ENCODE assay signal across 8 cellular contexts in the genomic region with DNA sequence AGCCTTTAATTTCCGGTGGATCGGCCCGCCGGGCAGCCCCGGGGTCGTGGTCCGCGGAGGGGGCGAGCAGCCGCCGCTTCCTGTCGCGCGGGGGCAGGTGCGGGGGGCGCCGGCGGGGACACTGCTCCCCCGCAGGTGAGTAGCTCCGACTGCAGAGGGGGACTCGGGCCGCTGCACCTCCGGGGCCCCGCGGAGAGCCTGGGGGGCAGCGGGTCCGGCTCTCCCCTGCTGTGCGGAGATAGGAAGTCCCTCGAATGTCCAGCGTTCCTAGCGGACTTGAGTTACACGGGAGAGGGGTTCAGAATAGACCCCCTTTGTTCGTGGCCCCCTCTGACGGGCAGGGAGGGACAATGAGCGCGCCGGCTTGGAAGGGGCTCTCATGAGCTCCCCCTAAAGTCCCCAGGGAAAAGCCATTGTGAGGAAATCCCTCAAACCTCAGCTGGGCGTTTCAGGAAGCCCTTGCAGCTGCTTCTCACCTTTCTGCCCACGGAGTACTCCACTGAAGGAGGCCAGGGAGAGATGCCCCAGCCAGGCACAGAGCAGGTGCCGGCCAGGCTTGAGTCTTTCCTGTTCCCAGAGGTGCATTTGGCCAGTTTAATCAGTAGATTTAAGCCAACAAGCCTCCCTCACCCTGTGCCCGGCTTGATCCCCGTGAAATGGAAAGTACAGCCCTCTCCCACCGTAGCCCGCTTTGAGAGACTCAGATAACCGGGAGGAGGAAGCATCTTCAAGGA. TPM values are rescaled to one million over a fixed set of nuclear protein-coding genes. Genes with fewer than 3 reads are reported as not detected.
DNase-seq lines count a peak whose midpoint lies in the region; ATAC-seq, FAIRE-seq and TF ChIP-seq lines count a peak whose summit lies in the region.

No MANE protein-coding gene starts in this region.

- H3K4me2 ChIP-seq in BLaER1 = peak overlapping the region; percentile 100

- H3K9ac ChIP-seq in BLaER1 = no peak overlapping the region

- H3K27ac ChIP-seq in BLaER1 (no peak overlapping the region), SJCRH30 (peak overlapping the region; percentile 56), pancreas (peak overlapping the region in 2 of 4 donors; percentile 44)

- 3% methylated on average over 44 to 45 of the region's 45 CpGs for WGBS in pancreas, 2 donors

- H3K9me3 ChIP-seq in BLaER1 (no peaks in the 10 kb centered on the region), SJCRH30 (replicated peaks) (no peaks in the 10 kb centered on the region), pancreas (no peaks in the 10 kb centered on the region)

- peak; percentile 50 for DNase-seq in HEK293T (ENCODE audit: extremely low spot score)
- DNase-seq in SJCRH30 = peak; percentile 71 to 84
- DNase-seq in epithelial cell of esophagus (ENCODE audit: low read depth) = no peak
- peak in 1 of 6 donors; percentile 46 for DNase-seq in pancreas
- DNase-seq in NCI-H774 (lab: John Stamatoyannopoulos, UW) = no peak

- POLR2A ChIA-PET in HEK293T (lab: Yijun Ruan, JAX) = interaction anchor here (0.9 to 1.5 kb wide), 3 partner anchors 18 to 238 kb away, joined by 3 to 5 read pairs (median 4); a partner anchor contains a TSS

- H3K27me3 ChIP-seq in BLaER1 (peaks cover 93% of the 10 kb centered on the region), SJCRH30 (no peaks in the 10 kb centered on the region), pancreas (no peaks in the 10 kb centered on the region)

- CTCF ChIA-PET in HEK293T (lab: Yijun Ruan, JAX) = interaction anchor here (0.9 to 1.2 kb wide), 3 partner anchors 9 to 17 kb away, joined by 3 read pairs; no protein-coding TSS in a partner anchor

- H3K36me3 ChIP-seq in BLaER1 (no peaks in the 10 kb centered on the region), SJCRH30 (no peaks in the 10 kb centered on the region), pancreas (no peaks in the 10 kb centered on the region)

- intact Hi-C loops in pancreas (cut with DNase I) = no loop called here

- peak; percentile 14 to 35 (median 26) for ATAC-seq in pancreas
- ATAC-seq in HG03108 (IDR thresholded peaks at IDR 0.05; ENCODE audit: unreplicated experiment) = no peak
- ATAC-seq in GM19452 (IDR thresholded peaks at IDR 0.05; ENCODE audit: unreplicated experiment) = no peak

- no peak for FAIRE-seq in pancreas (lab: Jason Lieb, UNC)

- H3K4me1 ChIP-seq in BLaER1 = peaks cover 63% of the 10 kb centered on the region
- peaks cover 14% of the 10 kb centered on the region; the same call in 1 of the 2 replicates for H3K4me1 ChIP-seq in SJCRH30
- peaks cover 0 to 9% (median 3%) of the 10 kb centered on the region in 3 donors for H3K4me1 ChIP-seq in pancreas

- TF ChIP-seq CTCF in epithelial cell of esophagus (IDR thresholded peaks at IDR 0.05; ENCODE audit: insufficient read depth, low read depth, low read length, missing control alignments) = no peak
- TF ChIP-seq CTCF in pancreas (IDR thresholded peaks at IDR 0.05) = no peak

- peaks cover 87% of the 10 kb centered on the region for H4K20me1 ChIP-seq in BLaER1

- H3K4me3 ChIP-seq in BLaER1 (peak overlapping the region; percentile 64), SJCRH30 (peak overlapping the region; percentile 74), epithelial cell of esophagus (ENCODE audit: low read length) (peak overlapping the region; percentile 39), pancreas (peak overlapping the region; percentile 29 to 61 (median 43))

TF ChIP-seq in HEK293T, 16 proteins besides CTCF, POLR2A, EP300 and RAD21:
- TF ChIP-seq, protein P1, sequence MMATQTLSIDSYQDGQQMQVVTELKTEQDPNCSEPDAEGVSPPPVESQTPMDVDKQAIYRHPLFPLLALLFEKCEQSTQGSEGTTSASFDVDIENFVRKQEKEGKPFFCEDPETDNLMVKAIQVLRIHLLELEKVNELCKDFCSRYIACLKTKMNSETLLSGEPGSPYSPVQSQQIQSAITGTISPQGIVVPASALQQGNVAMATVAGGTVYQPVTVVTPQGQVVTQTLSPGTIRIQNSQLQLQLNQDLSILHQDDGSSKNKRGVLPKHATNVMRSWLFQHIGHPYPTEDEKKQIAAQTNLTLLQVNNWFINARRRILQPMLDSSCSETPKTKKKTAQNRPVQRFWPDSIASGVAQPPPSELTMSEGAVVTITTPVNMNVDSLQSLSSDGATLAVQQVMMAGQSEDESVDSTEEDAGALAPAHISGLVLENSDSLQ (IDR thresholded peaks at IDR 0.05) = no peak
- TF ChIP-seq ELF4 (IDR thresholded peaks at IDR 0.05) (no peak), FOXM1 (IDR thresholded peaks at IDR 0.05; ENCODE audit: borderline replicate concordance) (no peak), L3MBTL2 (conservative IDR thresholded peaks at IDR 0.05) (no peak), FOXK2 (IDR thresholded peaks at IDR 0.05) (no peak), NFRKB (IDR thresholded peaks at IDR 0.05) (no peak), HDGF (IDR thresholded peaks at IDR 0.05; ENCODE audit: borderline replicate concordance) (no peak)

RNA-seq across cellular contexts. Expression of a gene that starts 0.9 kb away (rescaled TPM):
- 14.8 and 14.9 TPM in 2 replicates for total RNA-seq in SJCRH30 (2014; rRNA removed; shearing (Covaris generic))
- 1 to 10 TPM; 1.2 to 6.2 (median 4.3) TPM for total RNA-seq in pancreas
- 10 to 100 TPM in 1 of 2 donors, 1 to 10 TPM in 1; 8.1 to 14.4 TPM for polyA plus RNA-seq in pancreas

Comparison
In these comparisons a context has a peak if more than half of its experiments do, and no peak if none do; other contexts are left out.
1. DNase-seq: peak in HEK293T (single experiment) and SJCRH30 (2 of 2); none in epithelial cell of esophagus (single experiment) and NCI-H774 (single experiment).
2. ATAC-seq: peak in pancreas (4 of 4); none in HG03108 (single experiment) and GM19452 (single experiment).
3. Peak in every context shown above with its lines, with median percentiles within 50 percentile points of each other: H3K4me3 ChIP-seq.